In the genomic region with DNA sequence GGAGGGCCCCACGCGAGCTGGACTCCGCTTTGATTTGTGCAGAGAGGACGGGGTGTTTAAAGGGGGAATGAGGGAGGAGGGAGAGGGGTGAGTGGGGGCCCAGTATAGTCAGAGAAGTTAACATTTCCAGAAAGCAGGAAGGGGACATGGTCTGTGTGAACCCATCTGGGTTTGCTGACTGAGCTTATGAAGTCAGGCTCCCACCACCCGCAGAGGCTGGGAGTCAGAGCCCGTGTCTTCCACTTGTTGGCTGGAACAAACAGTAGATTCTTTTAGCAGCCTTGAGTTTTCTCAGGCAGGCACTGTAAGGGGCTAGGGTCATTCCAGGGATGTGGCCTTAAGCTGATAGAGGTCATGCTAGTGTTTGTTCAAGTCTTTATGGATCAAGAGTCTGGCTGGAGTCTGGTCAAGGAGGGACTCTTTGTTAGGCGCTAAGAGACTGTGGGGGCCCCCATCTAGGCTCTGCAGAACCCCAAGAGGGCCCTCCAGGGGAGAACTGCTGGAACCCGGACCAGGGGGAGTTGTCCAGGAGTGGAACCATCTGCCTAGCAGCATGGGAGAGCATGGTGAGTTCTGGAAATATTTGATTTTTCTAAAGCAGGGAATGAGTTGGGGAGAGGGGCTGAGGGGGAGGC, we compare ENCODE assay signal across 32 cellular contexts. TPM values are rescaled to one million over a fixed set of nuclear protein-coding genes. Genes with fewer than 3 reads are reported as not detected.
"Had no signal": no experiment of that assay in that cellular context is flagged by ENCODE, and none has a peak within 500 bp of the region (broad histone marks: within the 10 kb centered on the region; RNA-seq: fewer than 3 reads in every experiment).

No MANE protein-coding gene starts in this region.

- H3K27me3 ChIP-seq: ovary, testis, uterus had no signal

- H3K36me3 ChIP-seq: neutrophil, ovary, spleen, suprapubic skin, tibial artery, transverse colon, upper lobe of right lung, uterus had no signal

- ATAC-seq: naive thymus-derived CD4-positive, alpha-beta T cell; natural killer cell; psoas muscle; right cardiac atrium; sciatic nerve; stimulated activated memory B cell treated with anti-CD40 and anti-IgM and Interleukin-4, amounts not matched to agents 10 μg/mL and 1 μg/mL and 100 μg/mL, for 72 hours; stimulated activated naive CD8-positive, alpha-beta T cell treated with anti-CD3 and anti-CD28 coated beads, Interleukin-15, amount 100 ng/mL, for 72 hours; stimulated activated naive CD8-positive, alpha-beta T cell treated with anti-CD3 and anti-CD28 coated beads, Interleukin-15, Interleukin-2, amounts not matched to agents 100 U/mL and 50 U/mL, for 24 hours; upper lobe of right lung had no signal

- H3K27ac Mint-ChIP-seq: naive thymus-derived CD4-positive, alpha-beta T cell; natural killer cell; nephron; progenitor cell of endocrine pancreas; stimulated activated memory B cell treated with anti-CD40 and anti-IgM and Interleukin-4, amounts not matched to agents 10 μg/mL and 1 μg/mL and 100 μg/mL, for 72 hours; type B pancreatic cell had no signal

- H3K9me3 Mint-ChIP-seq: natural killer cell; nephron; stimulated activated memory B cell treated with anti-CD40 and anti-IgM and Interleukin-4, amounts not matched to agents 10 μg/mL and 1 μg/mL and 100 μg/mL, for 72 hours; stimulated activated naive CD8-positive, alpha-beta T cell treated with anti-CD3 and anti-CD28 coated beads, Interleukin-15, amount 100 ng/mL, for 72 hours; type B pancreatic cell had no signal

- H3K4me1 ChIP-seq: parathyroid adenoma, psoas muscle, testis, tibial artery, transverse colon, upper lobe of right lung, uterus had no signal

- H3K36me3 Mint-ChIP-seq: naive thymus-derived CD4-positive, alpha-beta T cell; natural killer cell; stimulated activated memory B cell treated with anti-CD40 and anti-IgM and Interleukin-4, amounts not matched to agents 10 μg/mL and 1 μg/mL and 100 μg/mL, for 72 hours; type B pancreatic cell had no signal

- H3K4me3 Mint-ChIP-seq: naive thymus-derived CD4-positive, alpha-beta T cell; natural killer cell; nephron; stimulated activated memory B cell treated with anti-CD40 and anti-IgM and Interleukin-4, amounts not matched to agents 10 μg/mL and 1 μg/mL and 100 μg/mL, for 72 hours; stimulated activated naive CD8-positive, alpha-beta T cell treated with anti-CD3 and anti-CD28 coated beads, Interleukin-15, amount 100 ng/mL, for 72 hours; type B pancreatic cell had no signal

- DNase-seq: naive thymus-derived CD4-positive, alpha-beta T cell; natural killer cell; nucleus accumbens; ovary; posterior cingulate gyrus; psoas muscle; right cardiac atrium; spleen; stimulated activated CD4-positive, alpha-beta T cell treated with anti-CD3 and anti-CD28 coated beads, Interleukin-12 subunit alpha, Interleukin-12 subunit beta, amount 100 ng/mL, for 4 hours; stimulated activated CD4-positive, alpha-beta T cell treated with anti-CD3 and anti-CD28 coated beads, Interleukin-1b, Interleukin-23, amount 100 ng/mL, for 48 hours; stimulated activated CD4-positive, alpha-beta T cell treated with anti-CD3 and anti-CD28 coated beads, Interleukin-4, amount 100 ng/mL, for 1 hour; stimulated activated CD4-positive, alpha-beta T cell treated with anti-CD3 and anti-CD28 coated beads, Interleukin-4, amount 100 ng/mL, for 4 hours; stimulated activated CD8-positive, alpha-beta memory T cell treated with anti-CD3 and anti-CD28 coated beads, Interleukin-4, amount 100 ng/mL, for 48 hours; stimulated activated naive CD4-positive, alpha-beta T cell; stimulated activated naive CD8-positive, alpha-beta T cell treated with anti-CD3 and anti-CD28 coated beads, Interleukin-15, amount 100 ng/mL, for 72 hours; stimulated activated naive CD8-positive, alpha-beta T cell treated with anti-CD3 and anti-CD28 coated beads, Interleukin-15, Interleukin-2, amounts not matched to agents 100 U/mL and 50 U/mL, for 24 hours; substantia nigra; testis; tibial artery; transverse colon; upper lobe of right lung; uterus had no signal

- H3K4me3 ChIP-seq: ovary, psoas muscle, skin epidermis, smooth muscle cell, spleen, suprapubic skin, testis, tibial artery, transverse colon, upper lobe of right lung, uterus had no signal

- H3K4me1 Mint-ChIP-seq: natural killer cell; stimulated activated memory B cell treated with anti-CD40 and anti-IgM and Interleukin-4, amounts not matched to agents 10 μg/mL and 1 μg/mL and 100 μg/mL, for 72 hours; stimulated activated naive CD8-positive, alpha-beta T cell treated with anti-CD3 and anti-CD28 coated beads, Interleukin-15, amount 100 ng/mL, for 72 hours had no signal

- H3K9me3 ChIP-seq: neutrophil, ovary, psoas muscle, spleen, suprapubic skin, testis, tibial artery, transverse colon, upper lobe of right lung, uterus had no signal

RNA-seq across cellular contexts. Expression of gene FOXQ1, which starts 31.1 kb away (rescaled TPM):
- total RNA-seq: naive thymus-derived CD4-positive, alpha-beta T cell; natural killer cell; psoas muscle; right cardiac atrium had no signal
